In the genomic region with DNA sequence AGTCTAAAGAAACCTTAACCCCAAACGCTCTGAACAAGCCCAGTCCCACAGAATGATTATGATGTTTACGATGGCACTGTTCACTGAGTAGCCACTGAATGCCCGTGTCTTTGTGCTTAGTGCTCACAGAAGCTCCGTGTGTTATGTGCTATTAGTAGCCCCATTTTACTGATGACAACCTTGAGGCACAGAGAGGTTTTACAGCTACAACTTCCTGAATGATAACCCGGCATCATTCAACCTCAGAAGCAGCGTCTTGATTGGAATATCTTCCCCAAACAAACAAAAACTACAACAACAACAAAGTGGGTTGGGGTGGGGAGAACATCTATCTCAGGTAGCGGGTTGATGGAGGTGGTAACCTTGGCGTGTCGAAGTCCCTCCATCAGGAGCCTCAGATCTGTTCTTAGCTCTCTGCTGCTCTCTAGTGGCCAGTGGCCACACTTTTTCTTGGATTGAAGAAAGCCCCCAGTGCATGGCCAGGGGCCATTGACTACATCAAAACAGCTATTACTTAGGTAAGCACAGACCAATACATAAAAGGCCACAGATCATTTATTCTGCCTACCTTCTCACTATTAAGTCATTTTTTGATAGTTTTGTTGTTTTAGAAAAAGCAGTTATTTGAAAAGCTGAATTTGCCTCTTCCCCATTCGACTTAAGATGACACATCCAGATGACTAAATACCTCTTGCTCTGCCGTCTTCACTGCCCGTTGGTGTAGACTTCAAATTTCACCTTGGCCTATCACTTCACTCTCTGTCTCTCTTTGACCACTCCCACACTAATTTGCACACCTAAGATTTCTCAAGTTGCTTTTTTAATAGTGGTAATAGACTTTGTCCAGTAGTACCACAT, we compare ENCODE assay signal across 8 cellular contexts.
DNase-seq lines count a peak whose midpoint lies in the region; ATAC-seq and TF ChIP-seq lines count a peak whose summit lies in the region.

No MANE protein-coding gene starts in this region.

- TF ChIP-seq CTCF in astrocyte of the spinal cord (IDR thresholded peaks at IDR 0.05; ENCODE audit: low read depth, low read length): peak; percentile 69

- no peaks in the 10 kb centered on the region for H3K4me1 ChIP-seq in NT2/D1 (ENCODE audit: insufficient read depth, insufficient read length)

- H3K9ac ChIP-seq in NT2/D1 (ENCODE audit: insufficient read length, low read depth): no peak overlapping the region

- peak; percentile 1 for DNase-seq in EH (ENCODE audit: low read depth)
- DNase-seq in NT2/D1 (ENCODE audit: low read depth, low spot score): peak; percentile 52
- peak; percentile 45 for DNase-seq in astrocyte of the spinal cord (ENCODE audit: low read depth, low spot score)
- DNase-seq in inferior parietal cortex (ENCODE audit: extremely low spot score): peak; percentile 81
- DNase-seq in stimulated activated CD8-positive, alpha-beta memory T cell treated with anti-CD3 and anti-CD28 coated beads, Interleukin-15, amount 100 ng/mL, for 24 hours (ENCODE audit: low read depth): peak; percentile 1
- no peak for DNase-seq in activated gamma-delta T cell (lab: John Stamatoyannopoulos, UW)

- in situ Hi-C loops in astrocyte of the spinal cord (cut with HindIII; ENCODE audit: low sequenced_read_pairs): no loop called here

- no peaks in the 10 kb centered on the region for H3K36me3 ChIP-seq in NT2/D1 (ENCODE audit: insufficient read depth, insufficient read length, low read length)

- H3K4me3 ChIP-seq in NT2/D1 (ENCODE audit: insufficient read length, low read depth) (no peak overlapping the region), astrocyte of the spinal cord (ENCODE audit: low read depth, low read length) (no peak overlapping the region)

- ATAC-seq in GM19438 (IDR thresholded peaks at IDR 0.05; ENCODE audit: low read depth, unreplicated experiment) (peak; percentile 84), HG03521 (IDR thresholded peaks at IDR 0.05; ENCODE audit: unreplicated experiment) (peak; percentile 57)

- peaks cover 6% of the 10 kb centered on the region for H3K9me3 ChIP-seq in NT2/D1 (ENCODE audit: insufficient read depth, low read length)

- no peaks in the 10 kb centered on the region for H3K27me3 ChIP-seq in NT2/D1 (ENCODE audit: insufficient read depth, insufficient read length)
